In the genomic region with DNA sequence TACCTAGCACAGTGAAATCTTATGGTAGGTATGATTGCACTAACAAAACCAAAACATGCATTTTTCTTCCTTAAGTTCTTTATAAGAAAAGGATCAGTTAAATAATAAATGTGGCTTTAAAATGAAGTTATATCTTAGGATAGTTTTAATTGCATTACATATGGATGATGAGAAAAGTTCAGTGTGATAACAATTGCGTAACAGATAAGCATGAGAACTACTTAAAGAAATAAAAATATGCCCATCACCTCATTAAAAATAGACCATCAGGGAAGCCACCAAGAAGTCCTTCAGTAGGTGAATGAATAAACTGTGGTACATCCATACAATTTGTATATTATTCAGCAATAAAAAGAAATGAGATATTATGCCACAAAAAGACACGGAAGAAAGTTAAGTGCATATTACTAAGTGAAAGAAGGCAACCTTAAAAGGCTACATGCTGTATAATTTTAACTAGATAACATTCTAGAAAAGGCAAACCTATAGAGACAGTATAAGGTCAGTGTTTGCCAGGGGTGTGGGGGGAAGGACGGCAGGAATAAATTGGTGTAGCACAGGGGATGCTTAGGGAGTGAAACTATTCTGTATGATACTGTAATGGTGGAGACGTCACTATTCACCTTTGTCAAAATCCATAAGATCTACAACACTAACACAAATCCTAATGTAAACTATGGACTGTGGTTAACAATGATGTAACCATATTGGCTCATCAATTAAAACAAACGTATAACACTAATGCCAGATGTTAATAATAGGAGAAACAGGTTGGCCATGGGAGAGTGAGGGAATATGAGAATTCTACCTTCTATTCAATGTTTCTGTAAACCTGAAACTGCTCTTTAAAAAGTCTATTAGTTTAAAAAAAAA, we compare ENCODE assay signal across 20 cellular contexts. TPM values are rescaled to one million over a fixed set of nuclear protein-coding genes. Genes with fewer than 3 reads are reported as not detected.
DNase-seq lines count a peak whose midpoint lies in the region; ATAC-seq, FAIRE-seq and TF ChIP-seq lines count a peak whose summit lies in the region.
"Had no signal": no experiment of that assay in that cellular context is flagged by ENCODE, and none has a peak within 500 bp of the region (broad histone marks: within the 10 kb centered on the region; RNA-seq: fewer than 3 reads in every experiment).

No MANE protein-coding gene starts in this region.

- H2BK20ac ChIP-seq in IMR-90 (ENCODE audit: low read depth, low read length) = no peak overlapping the region

- no peak overlapping the region for H3K18ac ChIP-seq in IMR-90 (ENCODE audit: low read depth, low read length)

- peaks cover 3 to 23% of the 10 kb centered on the region in 2 experiments for H3K36me3 ChIP-seq in HepG2 (replicated peaks in 1 of 2; ENCODE audit: control insufficient read depth in 1 of 2, insufficient read depth in 2 of 2, low read length in 2 of 2)
- no peaks in the 10 kb centered on the region for H3K36me3 ChIP-seq in right lobe of liver
- peaks cover 17% of the 10 kb centered on the region for H3K36me3 ChIP-seq in IMR-90 (ENCODE audit: control insufficient read depth, insufficient read depth, low read length)

- ATAC-seq in HepG2 (no peak), right lobe of liver (no peak), IMR-90 (ENCODE audit: low read depth) (no peak; the same call in 1 of the 2 replicates), GM18867 (IDR thresholded peaks at IDR 0.05; ENCODE audit: unreplicated experiment) (no peak), GM18868 (IDR thresholded peaks at IDR 0.05; ENCODE audit: unreplicated experiment) (no peak)
- ATAC-seq: GM12878, GM23338, HCT116 had no signal

- in situ Hi-C loops in HepG2 (cut with HindIII; ENCODE audit: extremely low pct_ligation_motif_present, low pct_unique_long_range_greater_than_20kb) (no loop called here), IMR-90 (cut with MboI; ENCODE audit: low sequenced_read_pairs) (no loop called here)

- FAIRE-seq in HepG2 (lab: Jason Lieb, UNC) (no peak), TTC549 (lab: Jason Lieb, UNC) (peak; percentile 52)
- FAIRE-seq: A204.1, GM12878, HTR-8/SVneo had no signal

- WGBS in HepG2 (ENCODE audit: low lambda C conversion rate) = 95% methylated on average over 5 of the region's 5 CpGs
- 85% methylated on average over 5 of the region's 5 CpGs for WGBS in right lobe of liver (ENCODE audit: insufficient coverage, low coverage, low lambda C conversion rate, missing lambda C conversion rate)
- WGBS in IMR-90 (ENCODE audit: extremely low coverage in 2 of 2, insufficient read length in 1 of 2), 2 experiments = no CpG with 5 or more reads among the region's 5 CpGs

- H4K20me1 ChIP-seq in HepG2 (ENCODE audit: insufficient read depth, low read length) (peaks cover 2% of the 10 kb centered on the region), IMR-90 (ENCODE audit: insufficient read depth, low read length) (peaks cover 65% of the 10 kb centered on the region)

- H3K36me3 Mint-ChIP-seq in activated CD4-positive, alpha-beta T cell treated with anti-CD3 and anti-CD28 coated beads, Interleukin-2, amount 10 ng/mL, durations not matched to agents 7 days and 5 days (ENCODE audit: low read depth) = peaks cover 21% of the 10 kb centered on the region

- no peak for DNase-seq in HepG2 (ENCODE audit: low spot score)
- no peak for DNase-seq in right lobe of liver
- DNase-seq in IMR-90 = peak; percentile 56
- peak; percentile 40 for DNase-seq in fibroblast of villous mesenchyme (ENCODE audit: low read depth)
- DNase-seq in activated CD4-positive, alpha-beta T cell treated with anti-CD3 and anti-CD28 coated beads, Interleukin-2, amount 10 ng/mL, durations not matched to agents 7 days and 5 days = no peak
- DNase-seq: CD4-positive, alpha-beta memory T cell; DND-41; EL; H7; Karpas-422 had no signal

- TF ChIP-seq RAD21 in HepG2 (CRISPR knock-in tag; IDR thresholded peaks at IDR 0.05) (no peak), IMR-90 (IDR thresholded peaks at IDR 0.05; ENCODE audit: low read length) (no peak)

- TF ChIP-seq POLR2A in HepG2 (IDR thresholded peaks at IDR 0.05; ENCODE audit: insufficient read depth in 1 of 2, low read depth in 2 of 2, low read length in 2 of 2) (no peak), right lobe of liver (IDR thresholded peaks at IDR 0.05) (no peak), IMR-90 (IDR thresholded peaks at IDR 0.05; ENCODE audit: low read depth, low read length) (no peak)

- POLR2A ChIA-PET in HepG2 (lab: Yijun Ruan, JAX) = no interaction called here
- POLR2A ChIA-PET in IMR-90 (lab: Charles Lee; ENCODE audit: unreplicated experiment) = no interaction called here
- POLR2A ChIA-PET in activated CD4-positive, alpha-beta T cell treated with anti-CD3 and anti-CD28 coated beads, Interleukin-2, amount 10 ng/mL, durations not matched to agents 7 days and 5 days (lab: Charles Lee) = no interaction called here

- no peak overlapping the region for H4K91ac ChIP-seq in IMR-90 (ENCODE audit: insufficient read depth, low read depth, low read length)

- peaks cover 10% of the 10 kb centered on the region for H3K79me2 ChIP-seq in HepG2 (ENCODE audit: insufficient read depth, low read length)

- H3K27me3 ChIP-seq in HepG2 (ENCODE audit: control insufficient read depth in 1 of 2, insufficient read depth in 2 of 2, low read length in 2 of 2) = no peaks in the 10 kb centered on the region
- H3K27me3 ChIP-seq in right lobe of liver = no peaks in the 10 kb centered on the region
- no peaks in the 10 kb centered on the region for H3K27me3 ChIP-seq in IMR-90 (ENCODE audit: control insufficient read depth, insufficient read depth, low read length)
- H3K27me3 ChIP-seq: BLaER1 had no signal

- CTCF ChIA-PET in HepG2 (lab: Yijun Ruan, JAX; ENCODE audit: low intra/inter-chr PET ratio, low total read pairs) (no interaction called here), IMR-90 (lab: Yijun Ruan, JAX) (no interaction called here)
- CTCF ChIA-PET in activated CD4-positive, alpha-beta T cell treated with anti-CD3 and anti-CD28 coated beads, Interleukin-2, amount 10 ng/mL, durations not matched to agents 7 days and 5 days (lab: Charles Lee) = interaction anchor here (0.6 kb wide), 1 partner anchor 82 kb away, joined by 4 read pairs; no protein-coding TSS in a partner anchor

- H3K4me1 Mint-ChIP-seq in activated CD4-positive, alpha-beta T cell treated with anti-CD3 and anti-CD28 coated beads, Interleukin-2, amount 10 ng/mL, durations not matched to agents 7 days and 5 days = peaks cover 35% of the 10 kb centered on the region

- no TSS peak for BruUV-seq in HepG2 (replicated peaks; lab: Mats Ljungman, UMichigan)
- no TSS peak for BruUV-seq in IMR-90 (replicated peaks; lab: Mats Ljungman, UMichigan)

- H3K14ac ChIP-seq in IMR-90 (replicated peaks; ENCODE audit: low read depth, low read length) = no peak overlapping the region

- intact Hi-C loops in HepG2 (cut with micrococcal nuclease; ENCODE audit: unreplicated experiment) (no loop called here), right lobe of liver (cut with DNase I) (no loop called here), IMR-90 (cut with micrococcal nuclease) (no loop called here)

- no peak overlapping the region for H2AK5ac ChIP-seq in IMR-90 (ENCODE audit: low read depth, low read length)

- H3K9ac ChIP-seq in HepG2 (ENCODE audit: insufficient read depth, low read depth, low read length) = no peak overlapping the region
- H3K9ac ChIP-seq in IMR-90 (ENCODE audit: low read depth, low read length) = no peak overlapping the region
- H3K9ac ChIP-seq: BLaER1 had no signal

- no peak overlapping the region for H2BK5ac ChIP-seq in IMR-90 (ENCODE audit: low read depth, low read length, poor library complexity, severe bottlenecking)

- H3K27ac Mint-ChIP-seq in activated CD4-positive, alpha-beta T cell treated with anti-CD3 and anti-CD28 coated beads, Interleukin-2, amount 10 ng/mL, durations not matched to agents 7 days and 5 days = no peak overlapping the region
- H3K27ac Mint-ChIP-seq: CD14-positive monocyte; CD4-positive, alpha-beta memory T cell; GM23338 had no signal

- no peak overlapping the region for H2BK15ac ChIP-seq in IMR-90 (ENCODE audit: low read depth, low read length)

- TF ChIP-seq CTCF in HepG2 (CRISPR knock-in tag; IDR thresholded peaks at IDR 0.05) (no peak), right lobe of liver (IDR thresholded peaks at IDR 0.05) (no peak), IMR-90 (conservative IDR thresholded peaks at IDR 0.05; ENCODE audit: low read depth, low read length) (no peak), fibroblast of villous mesenchyme (IDR thresholded peaks at IDR 0.05; ENCODE audit: insufficient read depth, low read depth, low read length) (no peak)

- dilution Hi-C loops in IMR-90 (cut with HindIII; ENCODE audit: low sequenced_read_pairs, unreplicated experiment) = no loop called here

- H2AK9ac ChIP-seq in IMR-90 (replicated peaks; ENCODE audit: low read depth, low read length, poor library complexity) = no peak overlapping the region

- TF ChIP-seq EP300 in HepG2 (IDR thresholded peaks at IDR 0.05; ENCODE audit: low read depth in 2 of 2, low read length in 2 of 2) (no peak), HepG2 (CRISPR knock-in tag; IDR thresholded peaks at IDR 0.05; ENCODE audit: borderline replicate concordance) (no peak)

- H2BK120ac ChIP-seq in IMR-90 (ENCODE audit: low read depth, low read length) = no peak overlapping the region

- H3K23ac ChIP-seq in IMR-90 (ENCODE audit: low read depth, low read length) = no peak overlapping the region

- H3K4me1 ChIP-seq in HepG2 (ENCODE audit: insufficient read depth, low read length) = peaks cover 21% of the 10 kb centered on the region
- no peaks in the 10 kb centered on the region for H3K4me1 ChIP-seq in right lobe of liver
- H3K4me1 ChIP-seq in IMR-90 (ENCODE audit: control insufficient read depth, insufficient read depth, low read length) = peaks cover 7% of the 10 kb centered on the region

- H3K4me3 Mint-ChIP-seq in activated CD4-positive, alpha-beta T cell treated with anti-CD3 and anti-CD28 coated beads, Interleukin-2, amount 10 ng/mL, durations not matched to agents 7 days and 5 days = no peak overlapping the region
- H3K4me3 Mint-ChIP-seq: CD14-positive monocyte; CD4-positive, alpha-beta memory T cell; GM23338 had no signal

- H3K27me3 Mint-ChIP-seq in activated CD4-positive, alpha-beta T cell treated with anti-CD3 and anti-CD28 coated beads, Interleukin-2, amount 10 ng/mL, durations not matched to agents 7 days and 5 days = no peaks in the 10 kb centered on the region
- H3K27me3 Mint-ChIP-seq: CD4-positive, alpha-beta memory T cell had no signal

- H3K79me1 ChIP-seq in IMR-90 (ENCODE audit: low read depth in 1 of 2, low read length in 2 of 2) = peaks cover 40 to 82% of the 10 kb centered on the region in 2 experiments

- H3K9me1 ChIP-seq in IMR-90 (ENCODE audit: insufficient read depth, low read length) = peaks cover 8% of the 10 kb centered on the region

- H2AFZ ChIP-seq in HepG2 (ENCODE audit: low read length) (no peak overlapping the region), IMR-90 (replicated peaks; ENCODE audit: low read length, poor library complexity) (no peak overlapping the region)
- H2AFZ ChIP-seq: GM23338 had no signal

- H3K4ac ChIP-seq in IMR-90 (ENCODE audit: low read depth, low read length) = no peak overlapping the region

- no peak overlapping the region for H3K56ac ChIP-seq in IMR-90 (ENCODE audit: extremely low read depth, insufficient read depth, low read length)

- no peak overlapping the region for H4K8ac ChIP-seq in IMR-90 (ENCODE audit: low read depth in 2 of 2, low read length in 2 of 2)

- no peaks in the 10 kb centered on the region for H3K9me3 Mint-ChIP-seq in activated CD4-positive, alpha-beta T cell treated with anti-CD3 and anti-CD28 coated beads, Interleukin-2, amount 10 ng/mL, durations not matched to agents 7 days and 5 days
- H3K9me3 Mint-ChIP-seq: CD14-positive monocyte; CD4-positive, alpha-beta memory T cell; GM23338 had no signal

- H4K5ac ChIP-seq in IMR-90 (ENCODE audit: low read depth, low read length) = no peak overlapping the region

- H3K4me3 ChIP-seq in HepG2 (replicated peaks in 1 of 3; ENCODE audit: insufficient read depth in 1 of 3, low read depth in 2 of 3, low read length in 3 of 3) (no peak overlapping the region), right lobe of liver (no peak overlapping the region), IMR-90 (ENCODE audit: insufficient read depth, low read depth, low read length) (no peak overlapping the region), fibroblast of villous mesenchyme (ENCODE audit: low read depth, low read length) (no peak overlapping the region)
- H3K4me3 ChIP-seq: BLaER1, GM12878, GM23338 had no signal

- H3K9me3 ChIP-seq in HepG2 (ENCODE audit: low read length) (no peaks in the 10 kb centered on the region), right lobe of liver (no peaks in the 10 kb centered on the region), IMR-90 (ENCODE audit: control insufficient read depth, insufficient read depth, low read length) (no peaks in the 10 kb centered on the region)

- H3K4me2 ChIP-seq in HepG2 (ENCODE audit: low read depth, low read length) (no peak overlapping the region), IMR-90 (ENCODE audit: low read depth, low read length) (no peak overlapping the region)
- H3K4me2 ChIP-seq: BLaER1, GM23338 had no signal

- H3K27ac ChIP-seq in HepG2 (ENCODE audit: extremely low read length, insufficient read depth, low read length) (no peak overlapping the region), right lobe of liver (no peak overlapping the region), IMR-90 (ENCODE audit: insufficient read depth, low read length) (no peak overlapping the region)
- H3K27ac ChIP-seq: BLaER1 had no signal

RNA-seq across cellular contexts. Expression of gene MPZL1, which starts 42.9 kb away (rescaled TPM):
- total RNA-seq in HepG2 (2016; rRNA removed; fragmentation: Illumina TruSeq; extraction: Trizol) (43.9 and 68.7 TPM in 2 replicates), right lobe of liver (10 to 100 TPM; 15.7 to 43.3 (median 18.9) TPM), IMR-90 (2012; rRNA removed) (81.7 and 87.3 TPM in 2 replicates), fibroblast of villous mesenchyme (163 and 358 TPM in 2 replicates)
- total RNA-seq in HepG2 (2016; cell fraction: cytosol; rRNA removed; fragmentation: Illumina TruSeq; extraction: Trizol; ENCODE audit: low read depth) = 32.2 and 32.5 TPM in 2 replicates
- 37.7 and 65.7 TPM in 2 replicates for total RNA-seq in HepG2 (2016; cell fraction: insoluble cytoplasmic fraction; rRNA removed; fragmentation: Illumina TruSeq; extraction: Trizol)
- 33.4 and 37.7 TPM in 2 replicates for total RNA-seq in HepG2 (2016; cell fraction: membrane; rRNA removed; fragmentation: Illumina TruSeq; extraction: Trizol)
- total RNA-seq in HepG2 (2016; cell fraction: nucleus; rRNA removed; fragmentation: Illumina TruSeq; extraction: Trizol) = 62.3 and 75.4 TPM in 2 replicates
- polyA plus RNA-seq in HepG2 (2011; rRNA removed) (38.0 and 40.1 TPM in 2 replicates), IMR-90 (2012; rRNA removed) (48.0 and 55.3 TPM in 2 replicates)
- 16.8 and 31.1 TPM in 2 replicates for polyA plus RNA-seq in HepG2 (2011; cell fraction: cytosol; rRNA removed)
- 16.0 and 18.0 TPM in 2 replicates for polyA plus RNA-seq in HepG2 (2011; cell fraction: nucleus; rRNA removed)
- polyA plus RNA-seq in HepG2 (2012) = 41.2 and 46.3 TPM in 2 replicates
- polyA plus RNA-seq in HepG2 (2016; cell fraction: cytosol; fragmentation: Illumina TruSeq; extraction: Trizol; ENCODE audit: low read depth) = 9.7 and 14.9 TPM in 2 replicates
- polyA plus RNA-seq in HepG2 (2016; cell fraction: insoluble cytoplasmic fraction; fragmentation: Illumina TruSeq; extraction: Trizol; ENCODE audit: low read depth) = 43.0 and 47.2 TPM in 2 replicates
- polyA plus RNA-seq in HepG2 (2016; cell fraction: membrane; fragmentation: Illumina TruSeq; extraction: Trizol; ENCODE audit: low read depth) = 21.1 and 21.8 TPM in 2 replicates
- polyA plus RNA-seq in HepG2 (2016; cell fraction: nucleus; fragmentation: Illumina TruSeq; extraction: Trizol; ENCODE audit: insufficient read depth, low read depth) = 99.6 and 104 TPM in 2 replicates
- 23.5 and 65.7 TPM in 2 replicates for polyA minus RNA-seq in HepG2 (2011; rRNA and poly(A)+ RNA removed; ENCODE audit: low replicate concordance)
- 37.6 and 52.6 TPM in 2 replicates for polyA minus RNA-seq in HepG2 (2011; cell fraction: cytosol; rRNA and poly(A)+ RNA removed)
- polyA minus RNA-seq in HepG2 (2011; cell fraction: nucleus; rRNA and poly(A)+ RNA removed) = 26.1 and 36.4 TPM in 2 replicates
- 28.8 and 39.7 TPM in 2 replicates for polyA plus RNA-seq in IMR-90 (2012; cell fraction: cytosol; rRNA removed)
- polyA plus RNA-seq in IMR-90 (2012; cell fraction: nucleus; rRNA removed; ENCODE audit: low replicate concordance) = 22.6 and 65.6 TPM in 2 replicates
- 10 to 100 TPM; 12.5 to 14.1 TPM for total RNA-seq in activated CD4-positive, alpha-beta T cell treated with anti-CD3 and anti-CD28 coated beads, Interleukin-2, amount 10 ng/mL, durations not matched to agents 7 days and 5 days

Comparison
In these comparisons a context has a peak if more than half of its experiments do, and no peak if none do; other contexts are left out.
1. DNase-seq: peak in IMR-90 (single experiment) and fibroblast of villous mesenchyme (single experiment); none in HepG2 (single experiment), right lobe of liver (0 of 3) and activated CD4-positive, alpha-beta T cell treated with anti-CD3 and anti-CD28 coated beads, Interleukin-2, amount 10 ng/mL, durations not matched to agents 7 days and 5 days (single experiment).